Comparison of ENCODE assay signal across 6 cellular contexts in the genomic region with DNA sequence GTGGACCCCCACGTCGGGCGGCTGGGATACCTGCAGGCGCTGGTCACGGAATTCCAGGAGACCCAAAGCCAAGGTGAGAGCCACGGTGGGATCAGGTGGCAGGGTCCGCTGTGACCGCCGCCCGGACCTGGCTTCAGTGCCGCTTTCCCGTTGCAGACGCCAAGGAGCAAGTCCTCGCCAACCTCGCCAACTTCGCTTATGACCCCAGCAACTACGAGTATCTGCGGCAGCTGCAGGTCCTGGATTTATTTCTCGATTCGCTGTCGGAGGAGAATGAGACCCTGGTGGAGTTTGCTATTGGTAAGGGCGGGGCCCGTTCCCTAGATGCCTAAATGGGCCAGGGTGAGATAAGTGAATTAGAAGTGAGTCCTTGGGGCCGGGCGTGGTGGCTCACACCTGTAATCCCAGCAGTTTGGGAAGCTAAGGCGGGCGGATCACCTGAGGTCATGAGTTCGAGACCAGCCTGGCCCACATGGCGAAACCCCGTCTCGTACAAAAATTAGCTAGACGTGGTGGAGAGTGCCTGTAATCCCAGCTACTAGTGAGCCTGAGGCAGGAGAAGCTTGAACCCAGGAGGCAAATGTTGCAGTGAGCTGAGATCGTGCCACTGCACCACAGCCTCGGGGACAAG. TPM values are rescaled to one million over a fixed set of nuclear protein-coding genes. Genes with fewer than 3 reads are reported as not detected.
DNase-seq lines count a peak whose midpoint lies in the region; ATAC-seq and TF ChIP-seq lines count a peak whose summit lies in the region.

No MANE protein-coding gene starts in this region.

- POLR2A ChIA-PET in HCT116 (lab: Charles Lee), result interaction anchor here (0.6 to 1.7 kb wide), 14 partner anchors 9 to 237 kb away, joined by 3 to 13 read pairs (median 5); a partner anchor contains a TSS

- H4K8ac ChIP-seq in mesenchymal stem cell (ENCODE audit: low read length), result peak overlapping the region; percentile 5

- H3K4me2 ChIP-seq in HCT116 (ENCODE audit: low read length) (peak overlapping the region; percentile 89), mesenchymal stem cell (ENCODE audit: low read length, poor library complexity, severe bottlenecking) (peak overlapping the region; percentile 98)

- peak overlapping the region in 1 of 2 experiments; percentile 84 for H3K23ac ChIP-seq in mesenchymal stem cell (ENCODE audit: low read length in 2 of 2)

- H3K4me3 ChIP-seq in HCT116 (replicated peaks in 1 of 2; ENCODE audit: low read depth in 1 of 2, low read length in 2 of 2) (peak overlapping the region; percentile 81 to 91), mesenchymal stem cell (ENCODE audit: insufficient read depth in 1 of 2, low read depth in 1 of 2, low read length in 2 of 2) (peak overlapping the region; percentile 66 to 94)

- intact Hi-C loops in HCT116 (cut with micrococcal nuclease), result loop anchor here (2.0 to 10.0 kb wide), 2 partner anchors 150 to 154 kb away; a partner anchor contains a TSS

- TF ChIP-seq CTCF in HCT116 (IDR thresholded peaks at IDR 0.05 in 2 of 3, conservative IDR thresholded peaks at IDR 0.05 in 1 of 3; ENCODE audit: borderline replicate concordance in 1 of 3, insufficient read depth in 1 of 3, low read depth in 2 of 3, low read length in 2 of 3), result no peak

- H4K91ac ChIP-seq in mesenchymal stem cell (ENCODE audit: low read length), result no peak overlapping the region

- H3K4ac ChIP-seq in mesenchymal stem cell (ENCODE audit: low read depth in 1 of 2, low read length in 2 of 2), result peak overlapping the region; percentile 6 to 74

- no peak overlapping the region for H2AFZ ChIP-seq in HCT116 (ENCODE audit: low read depth, low read length, poor library complexity, severe bottlenecking)
- peak overlapping the region; percentile 72 for H2AFZ ChIP-seq in mesenchymal stem cell (ENCODE audit: low read depth, low read length)

- DNase-seq in HCT116 (ENCODE audit: low read depth, low spot score) (no peak), mesenchymal stem cell (no peak), NCI-H345 (lab: John Stamatoyannopoulos, UW) (no peak)
- DNase-seq in activated T-cell treated with anti-CD3 and anti-CD28 coated beads, Interleukin-2, amount 50 U/mL, for 48 hours, result peak; percentile 52 to 53
- DNase-seq in stimulated activated CD4-positive, alpha-beta T cell treated with anti-CD3 and anti-CD28 coated beads, Interleukin-4, amount 100 ng/mL, for 24 hours, result no peak

- peak overlapping the region in 1 of 2 experiments; percentile 55 for H3K18ac ChIP-seq in mesenchymal stem cell (ENCODE audit: low read depth in 1 of 2, low read length in 2 of 2)

- peaks cover 0 to 17% of the 10 kb centered on the region in 2 experiments; a peak in 3 of 4 replicates for H3K36me3 ChIP-seq in HCT116 (ENCODE audit: control insufficient read depth in 1 of 2, insufficient read depth in 2 of 2, low read length in 2 of 2)
- peaks cover 0 to 6% of the 10 kb centered on the region in 2 experiments for H3K36me3 ChIP-seq in mesenchymal stem cell (ENCODE audit: control insufficient read depth in 1 of 2, insufficient read depth in 2 of 2, low read depth in 1 of 2, low read length in 2 of 2)

- H4K20me1 ChIP-seq in HCT116 (ENCODE audit: insufficient read depth), result no peaks in the 10 kb centered on the region; the same call in 1 of the 2 replicates

- no peak for TF ChIP-seq POLR2A in HCT116 (IDR thresholded peaks at IDR 0.05; ENCODE audit: borderline replicate concordance, extremely low read depth, insufficient read depth, insufficient read length)

- peaks cover 14% of the 10 kb centered on the region for H3K79me1 ChIP-seq in mesenchymal stem cell (replicated peaks; ENCODE audit: low read length, poor library complexity, severe bottlenecking)

- CTCF ChIA-PET in HCT116 (lab: Charles Lee), result interaction anchor here (0.8 to 2.9 kb wide), 13 partner anchors 20 to 302 kb away, joined by 3 to 14 read pairs (median 5); a partner anchor contains a TSS

- H3K27ac ChIP-seq in HCT116 (ENCODE audit: low read depth, low read length) (peak overlapping the region; percentile 72), mesenchymal stem cell (ENCODE audit: low read length, poor library complexity, severe bottlenecking) (no peak overlapping the region)

- H3K4me1 ChIP-seq in HCT116 (ENCODE audit: control insufficient read depth in 1 of 2, insufficient read depth in 2 of 2, low read length in 2 of 2) (peaks cover 15 to 46% of the 10 kb centered on the region in 2 experiments), mesenchymal stem cell (ENCODE audit: control insufficient read depth, insufficient read depth, low read depth, low read length) (peaks cover 24% of the 10 kb centered on the region)

- H2BK5ac ChIP-seq in mesenchymal stem cell (ENCODE audit: low read depth, low read length, poor library complexity, severe bottlenecking), result no peak overlapping the region

- ATAC-seq in HCT116 (peak; percentile 18), HG03469 (IDR thresholded peaks at IDR 0.05; ENCODE audit: unreplicated experiment) (no peak)

- no peak overlapping the region for H2AK5ac ChIP-seq in mesenchymal stem cell (ENCODE audit: low read length, severe bottlenecking)

- peaks cover 46% of the 10 kb centered on the region for H3K79me2 ChIP-seq in HCT116 (ENCODE audit: insufficient read depth, low read length)

- TSS peak; percentile 34 for BruUV-seq in HCT116 (replicated peaks; lab: Mats Ljungman, UMichigan)

- no peaks in the 10 kb centered on the region for H3K9me2 ChIP-seq in HCT116 (ENCODE audit: insufficient read depth)

- TF ChIP-seq RAD21 in HCT116 (IDR thresholded peaks at IDR 0.05; ENCODE audit: low read depth), result no peak

- H2BK12ac ChIP-seq in mesenchymal stem cell (ENCODE audit: low read length in 2 of 2), result peak overlapping the region in 1 of 2 experiments; percentile 64

- WGBS in mesenchymal stem cell, result 36% methylated on average over 34 of the region's 34 CpGs

- H3K27me3 ChIP-seq in HCT116 (ENCODE audit: insufficient read depth, low read length) (no peaks in the 10 kb centered on the region), mesenchymal stem cell (ENCODE audit: control insufficient read depth in 1 of 2, insufficient read depth in 1 of 2, low read length in 2 of 2) (no peaks in the 10 kb centered on the region)

- H3K9me3 ChIP-seq in HCT116 (ENCODE audit: control insufficient read depth in 1 of 2, insufficient read depth in 1 of 2, low read depth in 1 of 2, low read length in 2 of 2) (no peaks in the 10 kb centered on the region), mesenchymal stem cell (ENCODE audit: control insufficient read depth, low read length) (no peaks in the 10 kb centered on the region)

- no peak overlapping the region for H2BK15ac ChIP-seq in mesenchymal stem cell (ENCODE audit: low read depth, poor library complexity, severe bottlenecking)

- H3K14ac ChIP-seq in mesenchymal stem cell (ENCODE audit: low read length in 2 of 2), result peak overlapping the region in 1 of 2 experiments; percentile 89

- H3K9ac ChIP-seq in HCT116 (ENCODE audit: low read length) (peak overlapping the region; percentile 82), mesenchymal stem cell (ENCODE audit: low read length) (peak overlapping the region; percentile 85)

- RAD21 ChIA-PET in HCT116 (lab: Charles Lee; ENCODE audit: low non-redundant PET in 1 of 2, low total read pairs in 2 of 2, uncharacterized antibody in 2 of 2, unreplicated experiment in 2 of 2), result interaction anchor here (0.6 to 1.0 kb wide), 6 partner anchors 20 to 122 kb away, joined by 3 to 9 read pairs (median 4); a partner anchor contains a TSS

- H2BK120ac ChIP-seq in mesenchymal stem cell (ENCODE audit: low read depth, low read length), result peak overlapping the region; percentile 75

TF ChIP-seq in HCT116, 20 proteins besides CTCF, POLR2A, EP300 and RAD21 (continues in another document):
- TF ChIP-seq EGR1 (IDR thresholded peaks at IDR 0.05; ENCODE audit: low read depth), result no peak
- no peak for TF ChIP-seq SP1 (IDR thresholded peaks at IDR 0.05; ENCODE audit: low read depth)
- TF ChIP-seq TCF7L2 (IDR thresholded peaks at IDR 0.05; ENCODE audit: borderline replicate concordance, extremely low read depth, insufficient read depth, insufficient read length), result no peak
- no peak for TF ChIP-seq EZH2phosphoT487 (IDR thresholded peaks at IDR 0.05; ENCODE audit: borderline replicate concordance)
- TF ChIP-seq POLR2AphosphoS5 (IDR thresholded peaks at IDR 0.05; ENCODE audit: low read depth, low read length), result peak; percentile 25; the same call in 1 of the 2 replicates
- no peak for TF ChIP-seq ELF1 (IDR thresholded peaks at IDR 0.05; ENCODE audit: borderline replicate concordance, low read depth)
- TF ChIP-seq JUND (IDR thresholded peaks at IDR 0.05), result no peak
- peak; percentile 52; the same call in 1 of the 2 replicates for TF ChIP-seq CBX3 (IDR thresholded peaks at IDR 0.05; ENCODE audit: low read depth)
- no peak for TF ChIP-seq SIN3A (IDR thresholded peaks at IDR 0.05; ENCODE audit: low read depth)
- no peak for TF ChIP-seq SRF (IDR thresholded peaks at IDR 0.05; ENCODE audit: low read depth)
- TF ChIP-seq ZNF274 (IDR thresholded peaks at IDR 0.05; ENCODE audit: low read depth, low read length), result no peak

RNA-seq across cellular contexts. Expression of a gene that starts 0.7 kb away (rescaled TPM):
- total RNA-seq in HCT116 (2021; ENCODE audit: unreplicated experiment), result 43.2 TPM
- polyA plus RNA-seq in HCT116 (2012), result 25.9 and 27.2 TPM in 2 replicates
- polyA plus RNA-seq in mesenchymal stem cell (2013, experiment 1 of 2), result 6.8 TPM
- 6.8 TPM for polyA plus RNA-seq in mesenchymal stem cell (2013, experiment 2 of 2)

RNA-seq across cellular contexts. Expression of a gene that starts 21.1 kb away (rescaled TPM):
- total RNA-seq in HCT116 (2021; ENCODE audit: unreplicated experiment), result 115 TPM
- 108 and 113 TPM in 2 replicates for polyA plus RNA-seq in HCT116 (2012)
- 52.5 TPM for polyA plus RNA-seq in mesenchymal stem cell (2013, experiment 1 of 2)
- polyA plus RNA-seq in mesenchymal stem cell (2013, experiment 2 of 2), result 56.2 TPM

RNA-seq across cellular contexts. Expression of a gene that starts 22.7 kb away (rescaled TPM):
- total RNA-seq in HCT116 (2021; ENCODE audit: unreplicated experiment), result 79.3 TPM
- 60.1 and 73.5 TPM in 2 replicates for polyA plus RNA-seq in HCT116 (2012)
- polyA plus RNA-seq in mesenchymal stem cell (2013, experiment 1 of 2), result 12.9 TPM
- polyA plus RNA-seq in mesenchymal stem cell (2013, experiment 2 of 2), result 12.0 TPM

RNA-seq across cellular contexts. Expression of a gene that starts 43.9 kb away (rescaled TPM):
- 575 TPM for total RNA-seq in HCT116 (2021; ENCODE audit: unreplicated experiment)
- 715 and 916 TPM in 2 replicates for polyA plus RNA-seq in HCT116 (2012)
- polyA plus RNA-seq in mesenchymal stem cell (2013, experiment 1 of 2), result 284 TPM
- 299 TPM for polyA plus RNA-seq in mesenchymal stem cell (2013, experiment 2 of 2)

Comparison
In these comparisons a context has a peak if more than half of its experiments do, and no peak if none do; other contexts are left out.
1. DNase-seq: peak in activated T-cell treated with anti-CD3 and anti-CD28 coated beads, Interleukin-2, amount 50 U/mL, for 48 hours (2 of 2); none in HCT116 (single experiment), mesenchymal stem cell (single experiment), NCI-H345 (single experiment) and stimulated activated CD4-positive, alpha-beta T cell treated with anti-CD3 and anti-CD28 coated beads, Interleukin-4, amount 100 ng/mL, for 24 hours (single experiment).